Comparison of ENCODE assay signal across 17 cellular contexts in genomic region chr3:47482411-47482810, GRCh38. TPM values are rescaled to one million over a fixed set of nuclear protein-coding genes. Genes with fewer than 3 reads are reported as not detected.
DNase-seq lines count a peak whose midpoint lies in the region; TF ChIP-seq lines count a peak whose summit lies in the region.
"Had no signal": no experiment of that assay in that cellular context is flagged by ENCODE, and none has a peak within 500 bp of the region (broad histone marks: within the 10 kb centered on the region; RNA-seq: fewer than 3 reads in every experiment).

No MANE protein-coding gene starts in this region.

- no peaks in the 10 kb centered on the region for H3K9me2 ChIP-seq in MM.1S (replicated peaks; ENCODE audit: insufficient read depth, low read length)

- peaks cover 10% of the 10 kb centered on the region for H3K36me3 ChIP-seq in NT2/D1 (ENCODE audit: insufficient read depth, insufficient read length, low read length)
- H3K36me3 ChIP-seq in iPS DF 6.9 (ENCODE audit: control insufficient read depth, insufficient read depth, low read length): no peaks in the 10 kb centered on the region
- no peaks in the 10 kb centered on the region for H3K36me3 ChIP-seq in testis (ENCODE audit: low read depth, missing control alignments)
- no peaks in the 10 kb centered on the region for H3K36me3 ChIP-seq in MM.1S (replicated peaks; ENCODE audit: insufficient read depth, low read length)
- H3K36me3 ChIP-seq: upper lobe of right lung had no signal

- H3K27ac Mint-ChIP-seq in activated T-helper 2 cell treated with anti-CD3 and anti-CD28 coated beads, Interferon-gamma antibody, Interleukin-2, Interleukin-4, amounts not matched to agents 10 μg/mL and 5 μg/mL and 100 μg/mL, durations not matched to agents 14 hours and 24 hours and 36 hours: no peak overlapping the region
- H3K27ac Mint-ChIP-seq: activated naive CD8-positive, alpha-beta T cell had no signal

- intact Hi-C loops in testis (cut with DNase I; ENCODE audit: low total_unique reads): no loop called here
- intact Hi-C loops in activated T-helper 2 cell treated with anti-CD3 and anti-CD28 coated beads, Interferon-gamma antibody, Interleukin-2, Interleukin-4, amounts not matched to agents 10 μg/mL and 5 μg/mL and 100 μg/mL, durations not matched to agents 14 hours and 24 hours and 36 hours (cut with micrococcal nuclease): no loop called here

- H3K9me3 ChIP-seq in NT2/D1 (ENCODE audit: insufficient read depth, low read length): no peaks in the 10 kb centered on the region
- H3K9me3 ChIP-seq in iPS DF 6.9 (ENCODE audit: control insufficient read depth, insufficient read depth, low read length): no peaks in the 10 kb centered on the region
- no peaks in the 10 kb centered on the region for H3K9me3 ChIP-seq in testis
- H3K9me3 ChIP-seq in MM.1S (replicated peaks; ENCODE audit: insufficient read depth, low read length): no peaks in the 10 kb centered on the region
- H3K9me3 ChIP-seq: body of pancreas, Caco-2, left ventricle myocardium inferior, upper lobe of right lung had no signal

- H3K79me2 ChIP-seq in MM.1S (ENCODE audit: low read length): no peaks in the 10 kb centered on the region

- peaks cover 6% of the 10 kb centered on the region for H3K36me3 Mint-ChIP-seq in activated T-helper 2 cell treated with anti-CD3 and anti-CD28 coated beads, Interferon-gamma antibody, Interleukin-2, Interleukin-4, amounts not matched to agents 10 μg/mL and 5 μg/mL and 100 μg/mL, durations not matched to agents 14 hours and 24 hours and 36 hours (ENCODE audit: low read depth)

- peak; percentile 53 for DNase-seq in NCI-H2227 (lab: John Stamatoyannopoulos, UW; ENCODE audit: unreplicated experiment)
- no peak for DNase-seq in NCI-H2227 treated with DMSO at 0.1 percent for 48 hours (lab: John Stamatoyannopoulos, UW)
- DNase-seq in NT2/D1 (ENCODE audit: low read depth, low spot score): peak; percentile 28
- no peak for DNase-seq in iPS DF 6.9 (ENCODE audit: low read depth, low spot score)
- peak; percentile 30 for DNase-seq in testis
- no peak for DNase-seq in activated T-helper 2 cell treated with anti-CD3 and anti-CD28 coated beads, Interferon-gamma antibody, Interleukin-2, Interleukin-4, amounts not matched to agents 10 μg/mL and 5 μg/mL and 100 μg/mL, durations not matched to agents 14 hours and 24 hours and 36 hours (ENCODE audit: low spot score)
- DNase-seq in activated CD4-positive, alpha-beta T cell treated with anti-CD3 and anti-CD28 coated beads, Interleukin-2, amount 50 U/mL, for 4 hours: no peak
- DNase-seq in MM.1S: no peak
- DNase-seq: activated CD4-positive, CD25-positive, alpha-beta regulatory T cell treated with anti-CD3 and anti-CD28 coated beads, Interleukin-2, amount 50 U/mL, for 72 hours; body of pancreas; Caco-2; left ventricle myocardium inferior; NCI-H146; NCI-H446; upper lobe of right lung had no signal

- TF ChIP-seq POLR2A in testis (IDR thresholded peaks at IDR 0.05): no peak

- H3K27me3 ChIP-seq in NT2/D1 (ENCODE audit: insufficient read depth, insufficient read length) (no peaks in the 10 kb centered on the region), iPS DF 6.9 (ENCODE audit: control insufficient read depth, insufficient read depth, low read length) (no peaks in the 10 kb centered on the region), testis (no peaks in the 10 kb centered on the region), MM.1S (replicated peaks; ENCODE audit: insufficient read depth, low read length) (no peaks in the 10 kb centered on the region)
- H3K27me3 ChIP-seq: body of pancreas, upper lobe of right lung had no signal

- H3K27me3 Mint-ChIP-seq in activated T-helper 2 cell treated with anti-CD3 and anti-CD28 coated beads, Interferon-gamma antibody, Interleukin-2, Interleukin-4, amounts not matched to agents 10 μg/mL and 5 μg/mL and 100 μg/mL, durations not matched to agents 14 hours and 24 hours and 36 hours (ENCODE audit: low read depth): no peaks in the 10 kb centered on the region
- H3K27me3 Mint-ChIP-seq: activated naive CD8-positive, alpha-beta T cell had no signal

- H3K4me2 ChIP-seq in MM.1S (ENCODE audit: low read depth, low read length): no peak overlapping the region
- H3K4me2 ChIP-seq: smooth muscle cell had no signal

- no peaks in the 10 kb centered on the region for H4K20me1 ChIP-seq in MM.1S (ENCODE audit: insufficient read depth, low read length)

- no peak overlapping the region for H3K4me3 ChIP-seq in NT2/D1 (ENCODE audit: insufficient read length, low read depth)
- no peak overlapping the region for H3K4me3 ChIP-seq in iPS DF 6.9 (ENCODE audit: low read length)
- H3K4me3 ChIP-seq in testis: no peak overlapping the region
- no peak overlapping the region for H3K4me3 ChIP-seq in MM.1S (ENCODE audit: low read length)
- H3K4me3 ChIP-seq: body of pancreas, left ventricle myocardium inferior, smooth muscle cell, upper lobe of right lung had no signal

- no peaks in the 10 kb centered on the region for H3F3A ChIP-seq in MM.1S (ENCODE audit: insufficient read depth, low read length)

- peak overlapping the region; percentile 85 for H3K27ac ChIP-seq in iPS DF 6.9 (ENCODE audit: low read length)
- H3K27ac ChIP-seq in testis: peak overlapping the region in 1 of 2 donors; percentile 10
- H3K27ac ChIP-seq in MM.1S (ENCODE audit: low read length): no peak overlapping the region
- H3K27ac ChIP-seq: left ventricle myocardium inferior, upper lobe of right lung had no signal

- no peaks in the 10 kb centered on the region for H3K9me3 Mint-ChIP-seq in activated T-helper 2 cell treated with anti-CD3 and anti-CD28 coated beads, Interferon-gamma antibody, Interleukin-2, Interleukin-4, amounts not matched to agents 10 μg/mL and 5 μg/mL and 100 μg/mL, durations not matched to agents 14 hours and 24 hours and 36 hours

- no CpG with 5 or more reads among the region's 3 CpGs for WGBS in iPS DF 6.9 (ENCODE audit: insufficient coverage, insufficient read length)
- 35 to 46% methylated on average over 3 of the region's 3 CpGs for WGBS in testis, 2 donors

- H3K4me3 Mint-ChIP-seq in activated T-helper 2 cell treated with anti-CD3 and anti-CD28 coated beads, Interferon-gamma antibody, Interleukin-2, Interleukin-4, amounts not matched to agents 10 μg/mL and 5 μg/mL and 100 μg/mL, durations not matched to agents 14 hours and 24 hours and 36 hours (ENCODE audit: low read depth): no peak overlapping the region
- H3K4me3 Mint-ChIP-seq: activated naive CD8-positive, alpha-beta T cell had no signal

- H2AFZ ChIP-seq in MM.1S (ENCODE audit: low read length): no peak overlapping the region

- H3K9ac ChIP-seq in NT2/D1 (ENCODE audit: insufficient read length, low read depth): no peak overlapping the region
- H3K9ac ChIP-seq in MM.1S (ENCODE audit: low read length): no peak overlapping the region

- peaks cover 9% of the 10 kb centered on the region for H3K4me1 ChIP-seq in NT2/D1 (ENCODE audit: insufficient read depth, insufficient read length)
- H3K4me1 ChIP-seq in iPS DF 6.9 (ENCODE audit: control insufficient read depth, insufficient read depth, low read length): no peaks in the 10 kb centered on the region; the same call in 1 of the 2 replicates
- H3K4me1 ChIP-seq in testis: peaks cover 5% of the 10 kb centered on the region
- no peaks in the 10 kb centered on the region for H3K4me1 ChIP-seq in MM.1S (ENCODE audit: low read length)
- H3K4me1 ChIP-seq: left ventricle myocardium inferior, upper lobe of right lung had no signal

- TF ChIP-seq CTCF in testis (IDR thresholded peaks at IDR 0.05) (no peak), MM.1S (IDR thresholded peaks at IDR 0.05; ENCODE audit: low read length) (no peak)

- no peaks in the 10 kb centered on the region for H3K4me1 Mint-ChIP-seq in activated T-helper 2 cell treated with anti-CD3 and anti-CD28 coated beads, Interferon-gamma antibody, Interleukin-2, Interleukin-4, amounts not matched to agents 10 μg/mL and 5 μg/mL and 100 μg/mL, durations not matched to agents 14 hours and 24 hours and 36 hours (ENCODE audit: low read depth)

RNA-seq across cellular contexts. Expression of gene SCAP, which starts 6.7 kb away (rescaled TPM):
- total RNA-seq in testis: 100 to 1,000 TPM; 276 to 313 TPM
- 120 TPM for polyA plus RNA-seq in testis (ENCODE audit: insufficient read depth, low read depth, low replicate concordance)
- 79.6 and 83.9 TPM in 2 replicates for total RNA-seq in activated T-helper 2 cell treated with anti-CD3 and anti-CD28 coated beads, Interferon-gamma antibody, Interleukin-2, Interleukin-4, amounts not matched to agents 10 μg/mL and 5 μg/mL and 100 μg/mL, durations not matched to agents 14 hours and 24 hours and 36 hours

RNA-seq across cellular contexts. Expression of gene ELP6, which starts 31.1 kb away (rescaled TPM):
- total RNA-seq in testis: 10 to 100 TPM; 39.7 to 44.1 TPM
- polyA plus RNA-seq in testis (ENCODE audit: insufficient read depth, low read depth, low replicate concordance): 68.4 TPM
- total RNA-seq in activated T-helper 2 cell treated with anti-CD3 and anti-CD28 coated beads, Interferon-gamma antibody, Interleukin-2, Interleukin-4, amounts not matched to agents 10 μg/mL and 5 μg/mL and 100 μg/mL, durations not matched to agents 14 hours and 24 hours and 36 hours: 44.0 and 46.8 TPM in 2 replicates

Comparison
In these comparisons a context has a peak if more than half of its experiments do, and no peak if none do; other contexts are left out.
1. DNase-seq: peak in NCI-H2227 (single experiment), NT2/D1 (single experiment) and testis (single experiment); none in NCI-H2227 treated with DMSO at 0.1 percent for 48 hours (single experiment), iPS DF 6.9 (single experiment), activated T-helper 2 cell treated with anti-CD3 and anti-CD28 coated beads, Interferon-gamma antibody, Interleukin-2, Interleukin-4, amounts not matched to agents 10 μg/mL and 5 μg/mL and 100 μg/mL, durations not matched to agents 14 hours and 24 hours and 36 hours (single experiment), activated CD4-positive, alpha-beta T cell treated with anti-CD3 and anti-CD28 coated beads, Interleukin-2, amount 50 U/mL, for 4 hours (0 of 2) and MM.1S (single experiment).